Comparison of ENCODE assay signal across 30 cellular contexts in genomic region chr1:209983953-209984352, GRCh38. TPM values are rescaled to one million over a fixed set of nuclear protein-coding genes. Genes with fewer than 3 reads are reported as not detected.
"Had no signal": no experiment of that assay in that cellular context is flagged by ENCODE, and none has a peak within 500 bp of the region (broad histone marks: within the 10 kb centered on the region; RNA-seq: fewer than 3 reads in every experiment).

No MANE protein-coding gene starts in this region.

- H3K4me1 ChIP-seq: ascending aorta, breast epithelium, colonic mucosa, foreskin keratinocyte, gastrocnemius medialis, heart left ventricle had no signal

- H3K9me3 ChIP-seq: ascending aorta, colonic mucosa, gastrocnemius medialis had no signal

- H3K4me3 ChIP-seq: ascending aorta, breast epithelium, cardiac muscle cell, colonic mucosa, gastrocnemius medialis, heart left ventricle had no signal

- DNase-seq: activated CD4-positive, alpha-beta memory T cell treated with anti-CD3 and anti-CD28 coated beads for 36 hours; activated CD4-positive, alpha-beta T cell treated with anti-CD3 and anti-CD28 coated beads for 36 hours; activated CD4-positive, alpha-beta T cell treated with anti-CD3 and anti-CD28 coated beads, Interleukin-2, amount 10 ng/mL, durations not matched to agents 24 days and 14 days; activated CD4-positive, CD25-positive, alpha-beta regulatory T cell; activated CD4-positive, CD25-positive, alpha-beta regulatory T cell treated with anti-CD3 and anti-CD28 coated beads, Interleukin-2, amount 50 U/mL, for 72 hours; activated CD8-positive, alpha-beta memory T cell treated with anti-CD3 and anti-CD28 coated beads, Interleukin-2, amount 10 ng/mL, durations not matched to agents 7 days and 5 days; activated CD8-positive, alpha-beta memory T cell treated with anti-CD3 and anti-CD28 coated beads, Interleukin-2, amount 50 U/mL, for 4 hours; activated CD8-positive, alpha-beta T cell treated with anti-CD3 and anti-CD28 coated beads, Interleukin-2, amount 10 ng/mL, durations not matched to agents 7 days and 5 days; activated effector memory CD4-positive, alpha-beta T cell treated with anti-CD3 and anti-CD28 coated beads, Interleukin-2, amount 50 U/mL, for 16 hours; activated naive CD4-positive, alpha-beta T cell treated with anti-CD3 and anti-CD28 coated beads, Interleukin-2, amount 10 ng/mL, durations not matched to agents 7 days and 5 days; activated naive CD8-positive, alpha-beta T cell treated with anti-CD3 and anti-CD28 coated beads, Interleukin-2, amount 10 ng/mL, durations not matched to agents 7 days and 5 days; activated T-cell treated with anti-CD3 and anti-CD28 coated beads, Interleukin-2, amount 50 U/mL, for 1 hour; activated T-cell treated with anti-CD3 and anti-CD28 coated beads, Interleukin-2, amount 50 U/mL, for 48 hours; central memory CD4-positive, alpha-beta T cell; colonic mucosa; effector CD8-positive, alpha-beta T cell; foreskin keratinocyte; gastrocnemius medialis; glutamatergic neuron; heart left ventricle; T-helper 2 cell had no signal

- H3K27ac ChIP-seq: ascending aorta, breast epithelium, cardiac muscle cell, colonic mucosa, epithelial cell of prostate, foreskin keratinocyte, gastrocnemius medialis, heart left ventricle had no signal

- ATAC-seq: activated CD4-positive, alpha-beta T cell treated with anti-CD3 and anti-CD28 coated beads for 36 hours; activated CD8-positive, alpha-beta memory T cell treated with anti-CD3 and anti-CD28 coated beads, Interleukin-2, amount 10 ng/mL, durations not matched to agents 7 days and 5 days; activated CD8-positive, alpha-beta T cell treated with anti-CD3 and anti-CD28 coated beads, Interleukin-2, amount 10 ng/mL, durations not matched to agents 7 days and 5 days; activated naive CD4-positive, alpha-beta T cell treated with anti-CD3 and anti-CD28 coated beads, Interleukin-2, amount 50 U/mL, for 72 hours; foreskin keratinocyte; gastrocnemius medialis; heart left ventricle had no signal

- H3K36me3 ChIP-seq: ascending aorta, breast epithelium, cardiac muscle cell, colonic mucosa, gastrocnemius medialis, heart left ventricle had no signal

- H3K27me3 ChIP-seq: ascending aorta, breast epithelium, cardiac muscle cell, colonic mucosa, foreskin keratinocyte, gastrocnemius medialis had no signal

RNA-seq across cellular contexts. Expression of gene SYT14, which starts 45.9 kb away (rescaled TPM):
- total RNA-seq: activated CD4-positive, alpha-beta memory T cell treated with anti-CD3 and anti-CD28 coated beads for 36 hours; activated CD4-positive, alpha-beta T cell treated with anti-CD3 and anti-CD28 coated beads for 36 hours; activated CD4-positive, alpha-beta T cell treated with anti-CD3 and anti-CD28 coated beads, Interleukin-2, amount 10 ng/mL, durations not matched to agents 24 days and 14 days; activated CD8-positive, alpha-beta memory T cell treated with anti-CD3 and anti-CD28 coated beads for 36 hours; activated CD8-positive, alpha-beta memory T cell treated with anti-CD3 and anti-CD28 coated beads, Interleukin-2, amount 10 ng/mL, durations not matched to agents 7 days and 5 days; activated CD8-positive, alpha-beta T cell treated with anti-CD3 and anti-CD28 coated beads, Interleukin-2, amount 10 ng/mL, durations not matched to agents 7 days and 5 days; activated naive CD4-positive, alpha-beta T cell treated with anti-CD3 and anti-CD28 coated beads, Interleukin-2, amount 50 U/mL, for 72 hours; activated naive CD8-positive, alpha-beta T cell treated with anti-CD3 and anti-CD28 coated beads, Interleukin-2, amount 10 ng/mL, durations not matched to agents 7 days and 5 days; activated T-helper 1 cell treated with anti-CD3 and anti-CD28 coated beads, Interleukin-12 subunit alpha, Interleukin-12 subunit beta, Interleukin-2, Interleukin-4 antibody, amounts not matched to agents 30 ng/mL and 10 ng/mL and 1 ng/mL, durations not matched to agents 14 hours and 24 hours and 36 hours; activated T-helper 2 cell treated with anti-CD3 and anti-CD28 coated beads, Interferon-gamma antibody, Interleukin-2, Interleukin-4, amounts not matched to agents 10 μg/mL and 5 μg/mL and 100 μg/mL, durations not matched to agents 14 hours and 24 hours and 36 hours; ascending aorta; heart left ventricle; T-helper 1 cell treated with Interleukin-12 subunit alpha and Interleukin-12 subunit beta and Interleukin-4 antibody, amounts not matched to agents 30 ng/mL and 1 ng/mL, for 36 hours had no signal
- polyA plus RNA-seq: heart left ventricle had no signal
